1 cellular context compared by ENCODE assay signal in the genomic region with DNA sequence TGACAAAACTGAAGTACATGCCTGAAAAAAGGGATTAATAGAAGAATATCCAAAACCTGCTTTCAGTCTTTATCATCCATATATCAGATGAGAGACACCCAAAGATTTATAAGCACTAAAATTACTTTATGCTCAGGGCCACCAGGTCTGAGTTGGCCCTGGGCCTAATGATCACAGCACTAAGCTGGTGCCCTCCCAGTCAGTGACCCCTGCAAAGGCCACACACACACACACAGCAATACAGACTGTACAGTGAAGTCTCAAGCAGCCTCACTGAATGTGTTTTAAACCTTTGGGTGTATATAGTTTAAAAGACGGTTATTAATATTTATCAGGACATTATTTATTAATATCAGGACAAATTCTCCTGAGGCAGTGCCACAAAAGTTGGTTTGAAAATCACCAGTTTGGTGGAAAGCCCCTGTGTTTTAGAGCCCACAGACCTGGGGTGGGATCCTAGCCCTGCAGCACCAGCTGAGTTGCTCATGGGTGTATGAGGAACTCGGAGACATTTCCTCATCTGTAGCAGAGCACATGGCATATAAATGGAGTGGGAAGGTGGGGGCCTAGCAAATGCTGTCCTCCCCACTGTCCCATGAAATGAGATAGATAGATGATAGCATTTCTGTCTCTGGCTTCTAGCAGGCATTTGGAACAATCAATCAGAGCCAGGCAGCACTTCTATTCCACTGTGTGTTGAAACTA.
TF ChIP-seq lines count a peak whose summit lies in the region.

No MANE protein-coding gene starts in this region.

TF ChIP-seq in HepG2, 621 proteins besides CTCF, POLR2A, EP300 and RAD21 (continued from another document):
- TF ChIP-seq TIGD3 (CRISPR knock-in tag; IDR thresholded peaks at IDR 0.05; ENCODE audit: borderline replicate concordance) (no peak), ATF1 (CRISPR knock-in tag; IDR thresholded peaks at IDR 0.05) (no peak), ZNF232 (CRISPR knock-in tag; IDR thresholded peaks at IDR 0.05; ENCODE audit: borderline replicate concordance) (no peak), ZNF549 (CRISPR knock-in tag; IDR thresholded peaks at IDR 0.05) (no peak), CHD2 (IDR thresholded peaks at IDR 0.05; ENCODE audit: low read depth, low read length) (no peak)
TF ChIP-seq in HepG2: peak in this region for 0.
